Comparison of ENCODE assay signal across 8 cellular contexts in genomic region chr3:126474498-126475410, GRCh38. TPM values are rescaled to one million over a fixed set of nuclear protein-coding genes. Genes with fewer than 3 reads are reported as not detected.
DNase-seq lines count a peak whose midpoint lies in the region; ATAC-seq and TF ChIP-seq lines count a peak whose summit lies in the region.

No MANE protein-coding gene starts in this region.

- H3K9me3 Mint-ChIP-seq in activated T-cell treated with anti-CD3 and anti-CD28 coated beads, Interleukin-2, amount 50 U/mL, for 72 hours: no peaks in the 10 kb centered on the region

- DNase-seq in A673 (ENCODE audit: low spot score) (peak; percentile 35), NCI-H1105 treated with DMSO at 0.1 percent for 48 hours (lab: John Stamatoyannopoulos, UW) (peak; percentile 29), foreskin keratinocyte (peak; percentile 12 to 38), ovary (peak in 4 of 5 donors; percentile 27 to 59 (median 50)), cerebellar cortex (ENCODE audit: low spot score) (no peak)
- DNase-seq in activated T-cell treated with anti-CD3 and anti-CD28 coated beads, Interleukin-2, amount 50 U/mL, for 72 hours: peak; percentile 46 to 50

- H3K9me3 ChIP-seq in A673 (ENCODE audit: low read depth, low read length, poor library complexity, severe bottlenecking) (no peaks in the 10 kb centered on the region), ovary (no peaks in the 10 kb centered on the region)

- 4 to 6% (median 6%) methylated on average over 53 to 72 of the region's 72 CpGs for WGBS in ovary, 3 donors

- H3K27me3 Mint-ChIP-seq in activated T-cell treated with anti-CD3 and anti-CD28 coated beads, Interleukin-2, amount 50 U/mL, for 72 hours (ENCODE audit: low read depth): no peaks in the 10 kb centered on the region

- H3K36me3 ChIP-seq in A673 (ENCODE audit: insufficient read depth, low read length, poor library complexity, severe bottlenecking) (peaks cover 23% of the 10 kb centered on the region), ovary (no peaks in the 10 kb centered on the region)

- H3K36me3 Mint-ChIP-seq in activated T-cell treated with anti-CD3 and anti-CD28 coated beads, Interleukin-2, amount 50 U/mL, for 72 hours (ENCODE audit: insufficient read depth in 2 of 2): peaks cover 0 to 16% of the 10 kb centered on the region in 2 donors

- ATAC-seq in HG02759 (IDR thresholded peaks at IDR 0.05; ENCODE audit: unreplicated experiment) (peak; percentile 23), foreskin keratinocyte (peak; percentile 3)
- peak; percentile 1 to 2 for ATAC-seq in activated T-cell treated with anti-CD3 and anti-CD28 coated beads, Interleukin-2, amount 50 U/mL, for 72 hours (replicated peaks in 1 of 2)

- TF ChIP-seq POLR2A in ovary (IDR thresholded peaks at IDR 0.05): no peak

- intact Hi-C loops in A673 (cut with micrococcal nuclease; ENCODE audit: unreplicated experiment) (loop anchor here (5.0 to 10.0 kb wide), 4 partner anchors 117 to 560 kb away; partner anchors contain the start of gene KLF15), ovary (cut with DNase I) (loop anchor here in 2 of 4 donors (5.0 to 10.0 kb wide), 2 partner anchors 117 to 210 kb away; partner anchors contain the start of gene KLF15 (in 1 of the 2))

- peaks cover 40% of the 10 kb centered on the region for H3K4me1 Mint-ChIP-seq in activated T-cell treated with anti-CD3 and anti-CD28 coated beads, Interleukin-2, amount 50 U/mL, for 72 hours (ENCODE audit: low read depth)

- CTCF ChIA-PET in A673 (lab: Charles Lee): no interaction called here

- POLR2A ChIA-PET in A673 (lab: Charles Lee; ENCODE audit: low non-redundant PET): no interaction called here

- no peaks in the 10 kb centered on the region for H3K27me3 ChIP-seq in A673 (replicated peaks; ENCODE audit: insufficient read depth, low read depth, low read length, poor library complexity)
- no peaks in the 10 kb centered on the region for H3K27me3 ChIP-seq in foreskin keratinocyte
- no peaks in the 10 kb centered on the region for H3K27me3 ChIP-seq in ovary

- H3K4me3 ChIP-seq in A673 (ENCODE audit: low read depth, low read length, poor library complexity, severe bottlenecking): peak overlapping the region; percentile 86
- peak overlapping the region; percentile 89 for H3K4me3 ChIP-seq in GM12875 (ENCODE audit: low read depth, low read length)
- peak overlapping the region; percentile 63 for H3K4me3 ChIP-seq in ovary

- H3K4me1 ChIP-seq in A673 (ENCODE audit: insufficient read depth, low read length, poor library complexity, severe bottlenecking): peaks cover 26% of the 10 kb centered on the region
- H3K4me1 ChIP-seq in foreskin keratinocyte: peaks cover 16% of the 10 kb centered on the region
- H3K4me1 ChIP-seq in ovary (ENCODE audit: insufficient read depth): peaks cover 23% of the 10 kb centered on the region

- no peak for TF ChIP-seq EP300 in ovary (IDR thresholded peaks at IDR 0.05)

- H3K27ac ChIP-seq in A673 (ENCODE audit: low read depth, low read length, poor library complexity, severe bottlenecking) (peak overlapping the region; percentile 87), foreskin keratinocyte (no peak overlapping the region), ovary (peak overlapping the region; percentile 90 to 93)

- TF ChIP-seq CTCF in A673 (conservative IDR thresholded peaks at IDR 0.05; ENCODE audit: low read depth, low read length) (no peak), GM12875 (IDR thresholded peaks at IDR 0.05; ENCODE audit: borderline replicate concordance, insufficient read depth, low read depth, low read length) (0 out of 2 replicates have a peak, but pooled peaks have one; percentile 14), foreskin keratinocyte (conservative IDR thresholded peaks at IDR 0.05) (no peak), ovary (IDR thresholded peaks at IDR 0.05) (no peak)

- peak overlapping the region; percentile 61 to 94 for H3K4me3 Mint-ChIP-seq in activated T-cell treated with anti-CD3 and anti-CD28 coated beads, Interleukin-2, amount 50 U/mL, for 72 hours

- BruUV-seq in A673 (replicated peaks; lab: Mats Ljungman, UMichigan): no TSS peak

- H3K27ac Mint-ChIP-seq in activated T-cell treated with anti-CD3 and anti-CD28 coated beads, Interleukin-2, amount 50 U/mL, for 72 hours: peak overlapping the region; percentile 43

RNA-seq across cellular contexts. Expression of gene ZXDC, which starts 0.9 kb away (rescaled TPM):
- 61.1 and 63.2 TPM in 2 replicates for total RNA-seq in A673 (2021)
- 10 to 100 TPM; 27.8 to 32.8 TPM for total RNA-seq in activated T-cell treated with anti-CD3 and anti-CD28 coated beads, Interleukin-2, amount 50 U/mL, for 72 hours
- total RNA-seq in foreskin keratinocyte: 13.9 and 15.4 TPM in 2 replicates
- 5.6 and 6.5 TPM in 2 replicates for polyA plus RNA-seq in foreskin keratinocyte
- total RNA-seq in ovary: 10 to 100 TPM; 32.2 to 47.3 (median 32.9) TPM
- 10 to 100 TPM; 14.4 to 18.5 TPM for polyA plus RNA-seq in ovary

RNA-seq across cellular contexts. Expression of gene UROC1, which starts 42.8 kb away (rescaled TPM):
- total RNA-seq in A673 (2021) (not detected in 2 replicates), foreskin keratinocyte (not detected in 2 replicates), ovary (under 1 TPM in 4 of 7 donors, not detected in 3; 0.08 to 0.32 (median 0.15) TPM)
- not detected for total RNA-seq in activated T-cell treated with anti-CD3 and anti-CD28 coated beads, Interleukin-2, amount 50 U/mL, for 72 hours
- polyA plus RNA-seq in foreskin keratinocyte (not detected in 2 replicates), ovary (under 1 TPM in 1 of 2 donors, not detected in 1; 0.06 TPM)

RNA-seq across cellular contexts. Expression of gene CHST13, which starts 49.2 kb away (rescaled TPM):
- 0.35 TPM in 1 of 2 replicates, not detected in the other for total RNA-seq in A673 (2021)
- not detected for total RNA-seq in activated T-cell treated with anti-CD3 and anti-CD28 coated beads, Interleukin-2, amount 50 U/mL, for 72 hours
- total RNA-seq in foreskin keratinocyte: 0.11 TPM in 1 of 2 replicates, not detected in the other
- 0.02 TPM in 1 of 2 replicates, not detected in the other for polyA plus RNA-seq in foreskin keratinocyte
- under 1 TPM in 4 of 7 donors, not detected in 3; 0.12 to 0.87 (median 0.44) TPM for total RNA-seq in ovary
- polyA plus RNA-seq in ovary: under 1 TPM in 1 of 2 donors, not detected in 1; 0.15 TPM
